ENCODE assay signal across 13 cellular contexts in genomic region chr16:15592324-15592723, GRCh38. TPM values are rescaled to one million over a fixed set of nuclear protein-coding genes. Genes with fewer than 3 reads are reported as not detected.
A peak's percentile ranks its signal among the peaks of the same experiment; 100 is the strongest.
DNase-seq lines count a peak whose midpoint lies in the region; ATAC-seq and TF ChIP-seq lines count a peak whose summit lies in the region.
"Had no signal": no experiment of that assay in that cellular context is flagged by ENCODE, and none has a peak within 500 bp of the region (broad histone marks: within the 10 kb centered on the region; RNA-seq: fewer than 3 reads in every experiment).

No MANE protein-coding gene starts in this region.

- no peaks in the 10 kb centered on the region for H3K9me3 Mint-ChIP-seq in activated B cell treated with CpG ODN at 0.5 μM for 24 hours
- H3K9me3 Mint-ChIP-seq in immature natural killer cell: peaks cover 0 to under 1% (median 0%) of the 10 kb centered on the region in 6 donors

- H3K4me1 Mint-ChIP-seq in activated B cell treated with CpG ODN at 0.5 μM for 24 hours: peaks cover 65% of the 10 kb centered on the region
- peaks cover 77 to 85% of the 10 kb centered on the region in 2 donors for H3K4me1 Mint-ChIP-seq in immature natural killer cell

- no peaks in the 10 kb centered on the region for H3K27me3 Mint-ChIP-seq in activated B cell treated with CpG ODN at 0.5 μM for 24 hours
- H3K27me3 Mint-ChIP-seq in immature natural killer cell (ENCODE audit: low read depth in 3 of 3): peaks cover 4 to 9% (median 7%) of the 10 kb centered on the region in 3 donors

- peak; percentile 4 for DNase-seq in stimulated activated CD8-positive, alpha-beta memory T cell treated with anti-CD3 and anti-CD28 coated beads, Interleukin-12 subunit alpha, Interleukin-12 subunit beta, amount 100 ng/mL, for 4 hours (ENCODE audit: low read depth)
- no peak for DNase-seq in stimulated activated CD8-positive, alpha-beta memory T cell treated with anti-CD3 and anti-CD28 coated beads, Interleukin-4, amount 100 ng/mL, for 48 hours
- DNase-seq in activated B cell treated with CpG ODN at 0.5 μM for 24 hours (peak; percentile 21), immature natural killer cell (peak; percentile 13 to 20 (median 13)), ureter (ENCODE audit: low spot score) (peak; percentile 69), T1000 (lab: John Stamatoyannopoulos, UW) (no peak), hypothalamus (lab: John Stamatoyannopoulos, UW) (no peak)
- DNase-seq: COR-L47, KBM-7, nephron progenitor cell had no signal

- H3K4me3 Mint-ChIP-seq in activated B cell treated with CpG ODN at 0.5 μM for 24 hours: no peak overlapping the region
- peak overlapping the region; percentile 47 to 60 (median 51) for H3K4me3 Mint-ChIP-seq in immature natural killer cell
- H3K4me3 Mint-ChIP-seq: nephron progenitor cell had no signal

- no peak for TF ChIP-seq CTCF in activated B cell treated with CpG ODN at 0.5 μM for 24 hours (IDR thresholded peaks at IDR 0.05)

- CTCF ChIA-PET in activated B cell treated with CpG ODN at 0.5 μM for 24 hours (lab: Charles Lee): no interaction called here

- H3K36me3 Mint-ChIP-seq in activated B cell treated with CpG ODN at 0.5 μM for 24 hours (ENCODE audit: low read depth) (peaks cover 66% of the 10 kb centered on the region), immature natural killer cell (peaks cover 33 to 47% (median 36%) of the 10 kb centered on the region in 3 donors)

- ATAC-seq in activated B cell treated with CpG ODN at 0.5 μM for 24 hours (ENCODE audit: low read depth): no peak
- ATAC-seq in GM21723 (IDR thresholded peaks at IDR 0.05; ENCODE audit: unreplicated experiment): no peak
- ATAC-seq: GM12878, SK-N-SH treated with all-trans-retinoic acid at 6 μM for 48 hours had no signal

- intact Hi-C loops in activated B cell treated with CpG ODN at 0.5 μM for 24 hours (cut with micrococcal nuclease): loop anchor here (5.0 kb wide), 1 partner anchor 165 kb away; no protein-coding TSS in a partner anchor

- H3K27ac Mint-ChIP-seq in activated B cell treated with CpG ODN at 0.5 μM for 24 hours (peak overlapping the region; percentile 84), immature natural killer cell (peak overlapping the region; percentile 77 to 100 (median 88))
- H3K27ac Mint-ChIP-seq: nephron progenitor cell had no signal

- POLR2A ChIA-PET in activated B cell treated with CpG ODN at 0.5 μM for 24 hours (lab: Charles Lee): interaction anchor here (0.6 to 10.8 kb wide), 4 partner anchors 9 to 958 kb away, joined by 4 to 142 read pairs (median 6); partner anchors contain the start of gene MARF1

RNA-seq across cellular contexts. Expression of gene MARF1, which starts 50.6 kb away (rescaled TPM):
- total RNA-seq in activated B cell treated with CpG ODN at 0.5 μM for 24 hours (160 and 186 TPM in 2 replicates), ureter (98.3 TPM)
- polyA plus RNA-seq in immature natural killer cell: 10 to 100 TPM in 1 of 3 donors, 1 to 10 TPM in 2; 3.0 to 13.3 (median 4.0) TPM

RNA-seq across cellular contexts. Expression of gene NDE1, which starts 57.7 kb away (rescaled TPM):
- total RNA-seq in activated B cell treated with CpG ODN at 0.5 μM for 24 hours (140 and 163 TPM in 2 replicates), ureter (30.8 TPM)
- 10 to 100 TPM in 2 of 3 donors, 1 to 10 TPM in 1; 3.8 to 55.1 (median 16.8) TPM for polyA plus RNA-seq in immature natural killer cell

Comparison
In these comparisons a context has a peak if more than half of its experiments do, and no peak if none do; other contexts are left out.
1. DNase-seq: peak in stimulated activated CD8-positive, alpha-beta memory T cell treated with anti-CD3 and anti-CD28 coated beads, Interleukin-12 subunit alpha, Interleukin-12 subunit beta, amount 100 ng/mL, for 4 hours (single experiment), activated B cell treated with CpG ODN at 0.5 μM for 24 hours (single experiment), immature natural killer cell (3 of 3) and ureter (single experiment); none in stimulated activated CD8-positive, alpha-beta memory T cell treated with anti-CD3 and anti-CD28 coated beads, Interleukin-4, amount 100 ng/mL, for 48 hours (single experiment), T1000 (single experiment) and hypothalamus (0 of 51).